ENCODE assay signal across 24 cellular contexts in the genomic region with DNA sequence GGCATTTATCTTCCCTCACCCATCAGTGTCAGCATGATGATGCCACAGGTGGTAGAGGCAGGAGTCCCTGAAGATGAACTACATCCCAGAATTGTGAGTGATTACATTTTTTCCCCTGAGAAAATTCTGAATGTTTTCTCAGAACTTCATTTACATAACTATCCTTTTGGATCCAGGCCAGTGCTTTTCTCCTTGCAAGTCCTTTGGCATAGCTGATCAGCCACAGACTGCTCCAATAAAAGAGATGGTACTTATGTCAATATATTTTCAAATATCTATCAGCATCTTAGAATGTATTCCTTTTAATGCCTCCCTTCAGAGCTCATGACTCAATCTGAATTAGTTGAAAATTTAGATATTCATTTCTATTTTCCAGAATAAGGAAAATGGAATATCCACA.
DNase-seq lines count a peak whose midpoint lies in the region; ATAC-seq and TF ChIP-seq lines count a peak whose summit lies in the region.
"Had no signal": no experiment of that assay in that cellular context is flagged by ENCODE, and none has a peak within 500 bp of the region (broad histone marks: within the 10 kb centered on the region; RNA-seq: fewer than 3 reads in every experiment).

No MANE protein-coding gene starts in this region.

- H3K4me3 ChIP-seq in esophagus muscularis mucosa = no peak overlapping the region
- H3K4me3 ChIP-seq: GM12878, SJSA1 had no signal

- peak overlapping the region in 3 of 4 donors; percentile 69 to 76 (median 72) for H3K27ac ChIP-seq in esophagus muscularis mucosa (replicated peaks in 1 of 4)
- H3K27ac ChIP-seq: SJSA1 had no signal

- H3K27ac Mint-ChIP-seq in nephron = peak overlapping the region; percentile 75 to 94 (median 86)
- no peak overlapping the region for H3K27ac Mint-ChIP-seq in activated T-cell treated with anti-CD3 and anti-CD28 coated beads, Interleukin-2, amount 50 U/mL, for 72 hours
- H3K27ac Mint-ChIP-seq: CD4-positive, alpha-beta memory T cell had no signal

- in situ Hi-C loops in G401 (cut with HindIII; ENCODE audit: low sequenced_read_pairs) (no loop called here), GM13976 (cut with MboI; ENCODE audit: low sequenced_read_pairs, unreplicated experiment) (no loop called here)

- H3K9me3 ChIP-seq in esophagus muscularis mucosa = no peaks in the 10 kb centered on the region
- H3K9me3 ChIP-seq: SJSA1 had no signal

- H3K9me3 Mint-ChIP-seq in nephron = no peaks in the 10 kb centered on the region
- H3K9me3 Mint-ChIP-seq in activated T-cell treated with anti-CD3 and anti-CD28 coated beads, Interleukin-2, amount 50 U/mL, for 72 hours = peaks cover 0 to 3% of the 10 kb centered on the region in 2 donors

- TF ChIP-seq CTCF in esophagus muscularis mucosa (IDR thresholded peaks at IDR 0.05) (no peak), nephron (IDR thresholded peaks at IDR 0.05; ENCODE audit: unreplicated experiment in 3 of 3) (no peak), GM13976 (IDR thresholded peaks at IDR 0.05; ENCODE audit: borderline replicate concordance, control extremely low read depth, extremely low read depth, insufficient read depth, missing control alignments) (no peak)

- ATAC-seq in activated T-cell treated with anti-CD3 and anti-CD28 coated beads, Interleukin-2, amount 50 U/mL, for 72 hours (replicated peaks in 1 of 2) = no peak
- ATAC-seq: GM12878, HCT116, HepG2, PC-3 had no signal

- no peaks in the 10 kb centered on the region for H3K36me3 Mint-ChIP-seq in nephron (ENCODE audit: low read depth)
- no peaks in the 10 kb centered on the region for H3K36me3 Mint-ChIP-seq in activated T-cell treated with anti-CD3 and anti-CD28 coated beads, Interleukin-2, amount 50 U/mL, for 72 hours (ENCODE audit: insufficient read depth in 2 of 2)
- H3K36me3 Mint-ChIP-seq: CD4-positive, alpha-beta memory T cell had no signal

- H3K27me3 Mint-ChIP-seq in nephron (ENCODE audit: low read depth) = no peaks in the 10 kb centered on the region
- H3K27me3 Mint-ChIP-seq in activated T-cell treated with anti-CD3 and anti-CD28 coated beads, Interleukin-2, amount 50 U/mL, for 72 hours (ENCODE audit: low read depth) = no peaks in the 10 kb centered on the region

- no peak for TF ChIP-seq POLR2A in esophagus muscularis mucosa (IDR thresholded peaks at IDR 0.05; ENCODE audit: low read depth)

- intact Hi-C loops in esophagus muscularis mucosa (cut with DNase I) = no loop called here

- peak; percentile 19 for DNase-seq in G401 (ENCODE audit: low spot score)
- peak; percentile 48 for DNase-seq in NCI-H69 (lab: John Stamatoyannopoulos, UW)
- DNase-seq in esophagus muscularis mucosa (ENCODE audit: extremely low spot score) = no peak
- DNase-seq in GM13976 (ENCODE audit: low spot score) = no peak
- DNase-seq in activated T-cell treated with anti-CD3 and anti-CD28 coated beads, Interleukin-2, amount 50 U/mL, for 72 hours = no peak
- DNase-seq in retina = no peak
- DNase-seq: CD4-positive, alpha-beta memory T cell; COR-L47; GDM1; Karpas-422; NCI-H1092 treated with DMSO at 0.1 percent for 48 hours; NCI-H1436 treated with DMSO at 0.1 percent for 48 hours; NCI-H2029; NCI-H226; NCI-H510A; NK-92 treated with Interleukin-12 subunit alpha and Interleukin-12 subunit beta, amount 100 ng/mL, for 24 hours; PC-3; Right ventricle myocardium superior; RPMI8226 had no signal

- H3K4me3 Mint-ChIP-seq in nephron = no peak overlapping the region
- no peak overlapping the region for H3K4me3 Mint-ChIP-seq in activated T-cell treated with anti-CD3 and anti-CD28 coated beads, Interleukin-2, amount 50 U/mL, for 72 hours
- H3K4me3 Mint-ChIP-seq: CD4-positive, alpha-beta memory T cell had no signal

- H3K4me1 ChIP-seq in esophagus muscularis mucosa = peaks cover 0 to 43% (median 31%) of the 10 kb centered on the region in 4 donors
- H3K4me1 ChIP-seq: SJSA1 had no signal

- no peaks in the 10 kb centered on the region for H3K27me3 ChIP-seq in esophagus muscularis mucosa
- H3K27me3 ChIP-seq: SJSA1 had no signal

- peaks cover 36% of the 10 kb centered on the region for H3K4me1 Mint-ChIP-seq in nephron
- no peaks in the 10 kb centered on the region for H3K4me1 Mint-ChIP-seq in activated T-cell treated with anti-CD3 and anti-CD28 coated beads, Interleukin-2, amount 50 U/mL, for 72 hours (ENCODE audit: low read depth)
- H3K4me1 Mint-ChIP-seq: CD4-positive, alpha-beta memory T cell had no signal

- H3K36me3 ChIP-seq in esophagus muscularis mucosa = no peaks in the 10 kb centered on the region

- no peak for TF ChIP-seq EP300 in esophagus muscularis mucosa (IDR thresholded peaks at IDR 0.05)

Comparison
In these comparisons a context has a peak if more than half of its experiments do, and no peak if none do; other contexts are left out.
1. DNase-seq: peak in G401 (single experiment) and NCI-H69 (single experiment); none in esophagus muscularis mucosa (single experiment), GM13976 (single experiment), activated T-cell treated with anti-CD3 and anti-CD28 coated beads, Interleukin-2, amount 50 U/mL, for 72 hours (0 of 2) and retina (single experiment).